15 cellular contexts compared by ENCODE assay signal in the genomic region with DNA sequence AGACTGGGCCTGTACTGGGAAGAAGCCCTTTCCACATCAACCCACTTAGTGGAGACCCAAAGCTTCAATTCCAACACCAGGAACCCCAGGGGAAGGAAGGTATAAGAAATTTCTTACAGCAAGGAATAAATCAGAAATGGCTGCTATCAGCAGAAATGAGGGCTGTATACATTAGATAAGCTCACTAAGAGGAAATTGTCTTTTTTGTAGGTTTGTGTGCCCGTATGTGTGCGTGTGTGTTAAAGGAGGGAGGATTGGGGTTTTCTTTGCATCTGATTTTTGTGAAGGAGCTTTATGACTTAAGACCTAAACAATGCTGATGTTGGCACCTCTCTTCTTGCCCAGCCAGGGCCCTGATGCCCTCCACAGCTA.
"Had no signal": no experiment of that assay in that cellular context is flagged by ENCODE, and none has a peak within 500 bp of the region (broad histone marks: within the 10 kb centered on the region; RNA-seq: fewer than 3 reads in every experiment).

No MANE protein-coding gene starts in this region.

- H3K27me3 ChIP-seq: suprapubic skin had no signal

- H3K9me3 ChIP-seq: suprapubic skin had no signal

- H3K4me3 Mint-ChIP-seq: activated naive CD4-positive, alpha-beta T cell treated with anti-CD3 and anti-CD28 coated beads, Interleukin-2, amount 50 U/mL, for 24 hours; T-cell had no signal

- H3K36me3 Mint-ChIP-seq: activated naive CD4-positive, alpha-beta T cell treated with anti-CD3 and anti-CD28 coated beads, Interleukin-2, amount 50 U/mL, for 24 hours; T-cell had no signal

- H3K9me3 Mint-ChIP-seq: activated naive CD4-positive, alpha-beta T cell treated with anti-CD3 and anti-CD28 coated beads, Interleukin-2, amount 50 U/mL, for 24 hours had no signal

- H3K27ac ChIP-seq: suprapubic skin had no signal

- H3K4me3 ChIP-seq: suprapubic skin had no signal

- FAIRE-seq: astrocyte, bronchial epithelial cell had no signal

- H3K27ac Mint-ChIP-seq: activated naive CD4-positive, alpha-beta T cell treated with anti-CD3 and anti-CD28 coated beads, Interleukin-2, amount 50 U/mL, for 24 hours; progenitor cell of endocrine pancreas; T-cell had no signal

- DNase-seq: activated CD4-positive, alpha-beta T cell treated with anti-CD3 and anti-CD28 coated beads, Interleukin-2, amount 50 U/mL, for 1 hour; activated CD4-positive, CD25-positive, alpha-beta regulatory T cell treated with anti-CD3 and anti-CD28 coated beads, Interleukin-2, amount 50 U/mL, for 72 hours; activated gamma-delta T cell; cerebellar nuclear complex; effector CD4-positive, alpha-beta T cell; hippocampal formation; stimulated activated CD4-positive, alpha-beta T cell treated with anti-CD3 and anti-CD28 coated beads, Interleukin-2, amount 100 ng/mL, for 24 hours; stimulated activated naive CD8-positive, alpha-beta T cell treated with anti-CD3 and anti-CD28 coated beads, Interleukin-15, Interleukin-2, amounts not matched to agents 100 U/mL and 50 U/mL, for 24 hours; T-cell had no signal

- ATAC-seq: esophagus mucosa; stimulated activated naive CD8-positive, alpha-beta T cell treated with anti-CD3 and anti-CD28 coated beads, Interleukin-15, Interleukin-2, amounts not matched to agents 100 U/mL and 50 U/mL, for 24 hours; T-cell had no signal

- H3K27me3 Mint-ChIP-seq: activated naive CD4-positive, alpha-beta T cell treated with anti-CD3 and anti-CD28 coated beads, Interleukin-2, amount 50 U/mL, for 24 hours had no signal
